19 cellular contexts compared by ENCODE assay signal in genomic region chr1:54301494-54301893, GRCh38.
DNase-seq lines count a peak whose midpoint lies in the region; ATAC-seq and TF ChIP-seq lines count a peak whose summit lies in the region.
"Had no signal": no experiment of that assay in that cellular context is flagged by ENCODE, and none has a peak within 500 bp of the region (broad histone marks: within the 10 kb centered on the region; RNA-seq: fewer than 3 reads in every experiment).

No MANE protein-coding gene starts in this region.

- WGBS in endodermal cell (ENCODE audit: insufficient coverage in 1 of 2, insufficient read length in 1 of 2), 2 experiments, result 80% methylated on average over 10 of the region's 10 CpGs; no CpG with 5 or more reads in 1 of the 2 experiments

- H3K36me3 ChIP-seq in endodermal cell (ENCODE audit: control insufficient read depth, insufficient read depth, low read length), result peaks cover 48% of the 10 kb centered on the region

- peak overlapping the region; percentile 48 for H3K27ac ChIP-seq in endodermal cell (ENCODE audit: low read depth, low read length)
- H3K27ac ChIP-seq: HL-60 had no signal

- no peak for TF ChIP-seq CTCF in endodermal cell (conservative IDR thresholded peaks at IDR 0.05)

- H3K36me3 Mint-ChIP-seq in endodermal cell (ENCODE audit: low read depth), result peaks cover 16% of the 10 kb centered on the region

- DNase-seq in NCI-H2107 treated with DMSO at 0.1 percent for 48 hours (lab: John Stamatoyannopoulos, UW; ENCODE audit: unreplicated experiment) (peak; percentile 80), NCI-H2107 (lab: John Stamatoyannopoulos, UW) (no peak), NCI-H69 (lab: John Stamatoyannopoulos, UW) (peak; percentile 72), endodermal cell (no peak), foreskin melanocyte (no peak), amygdala (lab: John Stamatoyannopoulos, UW) (no peak), hippocampal formation (lab: John Stamatoyannopoulos, UW) (no peak)
- peak; percentile 32 for DNase-seq in stimulated activated naive CD8-positive, alpha-beta T cell treated with anti-CD3 and anti-CD28 coated beads, Interleukin-15, Interleukin-2, amounts not matched to agents 100 U/mL and 50 U/mL, for 24 hours
- DNase-seq: ACHN; activated CD4-positive, alpha-beta T cell treated with anti-CD3 and anti-CD28 coated beads, Interleukin-2, amount 50 U/mL, for 48 hours; central memory CD4-positive, alpha-beta T cell; effector memory CD4-positive, alpha-beta T cell; KBM-7; left cardiac atrium; NCI-H1092; NCI-H510A; posterior cingulate gyrus; small intestine had no signal

- H3K4me3 Mint-ChIP-seq in endodermal cell, result peak overlapping the region; percentile 33

- H3K4me1 ChIP-seq in endodermal cell (ENCODE audit: control insufficient read depth, insufficient read depth, low read length), result peaks cover 61% of the 10 kb centered on the region

- peaks cover 91% of the 10 kb centered on the region for H3K4me1 Mint-ChIP-seq in endodermal cell

- H3K27ac Mint-ChIP-seq in endodermal cell, result peak overlapping the region; percentile 75

- H3K27me3 ChIP-seq in endodermal cell (ENCODE audit: control insufficient read depth, insufficient read depth, low read length, poor library complexity, severe bottlenecking), result no peaks in the 10 kb centered on the region

- no peaks in the 10 kb centered on the region for H3K9me3 Mint-ChIP-seq in endodermal cell

- H3K27me3 Mint-ChIP-seq in endodermal cell (ENCODE audit: insufficient read depth), result no peaks in the 10 kb centered on the region

- no peak for ATAC-seq in stimulated activated naive CD8-positive, alpha-beta T cell treated with anti-CD3 and anti-CD28 coated beads, Interleukin-15, Interleukin-2, amounts not matched to agents 100 U/mL and 50 U/mL, for 24 hours
- ATAC-seq: left cardiac atrium had no signal

- H3K9ac ChIP-seq in endodermal cell (ENCODE audit: extremely low read depth, low read length, poor library complexity, severe bottlenecking), result peak overlapping the region; percentile 3

- no peak overlapping the region for H3K4me3 ChIP-seq in endodermal cell (ENCODE audit: low read length)

- H3K9me3 ChIP-seq in endodermal cell (ENCODE audit: control insufficient read depth, low read length), result no peaks in the 10 kb centered on the region

Comparison
In these comparisons a context has a peak if more than half of its experiments do, and no peak if none do; other contexts are left out.
1. DNase-seq: peak in NCI-H2107 treated with DMSO at 0.1 percent for 48 hours (single experiment), NCI-H69 (single experiment) and stimulated activated naive CD8-positive, alpha-beta T cell treated with anti-CD3 and anti-CD28 coated beads, Interleukin-15, Interleukin-2, amounts not matched to agents 100 U/mL and 50 U/mL, for 24 hours (single experiment); none in NCI-H2107 (single experiment), endodermal cell (single experiment), foreskin melanocyte (single experiment), amygdala (0 of 56) and hippocampal formation (0 of 2).